In genomic region chr1:1400576-1401456, GRCh38 we compare ENCODE assay signal across 10 cellular contexts. TPM values are rescaled to one million over a fixed set of nuclear protein-coding genes. Genes with fewer than 3 reads are reported as not detected.
DNase-seq lines count a peak whose midpoint lies in the region; ATAC-seq, FAIRE-seq and TF ChIP-seq lines count a peak whose summit lies in the region.
"Had no signal": no experiment of that assay in that cellular context is flagged by ENCODE, and none has a peak within 500 bp of the region (broad histone marks: within the 10 kb centered on the region; RNA-seq: fewer than 3 reads in every experiment).

No MANE protein-coding gene starts in this region.

- no peaks in the 10 kb centered on the region for H3K9me3 ChIP-seq in hepatocyte (ENCODE audit: low read depth)

- no peaks in the 10 kb centered on the region for H4K20me1 ChIP-seq in hepatocyte (ENCODE audit: insufficient read depth, poor library complexity, severe bottlenecking)

- peak overlapping the region; percentile 48 for H3K4me3 ChIP-seq in hepatocyte

- H3K27ac Mint-ChIP-seq in T-helper 1 cell treated with Interleukin-12 subunit alpha and Interleukin-12 subunit beta and Interleukin-4 antibody, amounts not matched to agents 30 μg/mL and 1 μg/mL, for 36 hours, result peak overlapping the region; percentile 63
- peak overlapping the region; percentile 72 for H3K27ac Mint-ChIP-seq in WTC11
- H3K27ac Mint-ChIP-seq in stimulated activated naive B cell treated with anti-CD40 and anti-IgM and Interleukin-4, amounts not matched to agents 10 μg/mL and 1 μg/mL and 100 μg/mL, for 72 hours, result peak overlapping the region; percentile 99

- peaks cover 40% of the 10 kb centered on the region for H3K4me1 Mint-ChIP-seq in T-helper 1 cell treated with Interleukin-12 subunit alpha and Interleukin-12 subunit beta and Interleukin-4 antibody, amounts not matched to agents 30 μg/mL and 1 μg/mL, for 36 hours (ENCODE audit: low read depth)
- H3K4me1 Mint-ChIP-seq in WTC11, result peaks cover 34% of the 10 kb centered on the region
- H3K4me1 Mint-ChIP-seq in stimulated activated naive B cell treated with anti-CD40 and anti-IgM and Interleukin-4, amounts not matched to agents 10 μg/mL and 1 μg/mL and 100 μg/mL, for 72 hours, result peaks cover 41 to 73% of the 10 kb centered on the region in 2 donors

- no peak for ATAC-seq in WTC11
- ATAC-seq in stimulated activated naive B cell treated with anti-CD40 and anti-IgM and Interleukin-4, amounts not matched to agents 10 μg/mL and 1 μg/mL and 100 μg/mL, for 72 hours (replicated peaks), result no peak

- H3K4me1 ChIP-seq in hepatocyte (ENCODE audit: insufficient read depth), result peaks cover 28% of the 10 kb centered on the region

- CTCF ChIA-PET in WTC11 (lab: Charles Lee), result interaction anchor here (2.4 to 2.5 kb wide), 2 partner anchors 29 to 104 kb away, joined by 12 to 14 read pairs; no protein-coding TSS in a partner anchor

- H3K27me3 Mint-ChIP-seq in T-helper 1 cell treated with Interleukin-12 subunit alpha and Interleukin-12 subunit beta and Interleukin-4 antibody, amounts not matched to agents 30 μg/mL and 1 μg/mL, for 36 hours (ENCODE audit: low read depth), result no peaks in the 10 kb centered on the region
- H3K27me3 Mint-ChIP-seq in WTC11 (ENCODE audit: low read depth), result no peaks in the 10 kb centered on the region
- H3K27me3 Mint-ChIP-seq in stimulated activated naive B cell treated with anti-CD40 and anti-IgM and Interleukin-4, amounts not matched to agents 10 μg/mL and 1 μg/mL and 100 μg/mL, for 72 hours, result no peaks in the 10 kb centered on the region

- H3K27ac ChIP-seq in hepatocyte, result peak overlapping the region; percentile 83

- TF ChIP-seq CTCF in WTC11 (IDR thresholded peaks at IDR 0.05) (no peak), hepatocyte (IDR thresholded peaks at IDR 0.05; ENCODE audit: poor library complexity) (no peak), D721Med (IDR thresholded peaks at IDR 0.05; ENCODE audit: insufficient read depth, missing control alignments) (no peak)

- H3K4me3 Mint-ChIP-seq in T-helper 1 cell treated with Interleukin-12 subunit alpha and Interleukin-12 subunit beta and Interleukin-4 antibody, amounts not matched to agents 30 μg/mL and 1 μg/mL, for 36 hours, result peak overlapping the region; percentile 90
- peak overlapping the region; percentile 85 for H3K4me3 Mint-ChIP-seq in WTC11
- peak overlapping the region; percentile 95 for H3K4me3 Mint-ChIP-seq in stimulated activated naive B cell treated with anti-CD40 and anti-IgM and Interleukin-4, amounts not matched to agents 10 μg/mL and 1 μg/mL and 100 μg/mL, for 72 hours

- DNase-seq in T-helper 1 cell (no peak), WTC11 (ENCODE audit: low spot score) (no peak), hepatocyte (ENCODE audit: low spot score) (peak; percentile 38), NCI-H748 (lab: John Stamatoyannopoulos, UW; ENCODE audit: unreplicated experiment) (no peak), D721Med (ENCODE audit: insufficient read length, low spot score) (no peak), RKO (ENCODE audit: low spot score) (no peak)
- DNase-seq in stimulated activated naive B cell treated with anti-CD40 and anti-IgM and Interleukin-4, amounts not matched to agents 10 μg/mL and 1 μg/mL and 100 μg/mL, for 72 hours, result no peak

- H3K36me3 Mint-ChIP-seq in T-helper 1 cell treated with Interleukin-12 subunit alpha and Interleukin-12 subunit beta and Interleukin-4 antibody, amounts not matched to agents 30 μg/mL and 1 μg/mL, for 36 hours (ENCODE audit: low read depth), result peaks cover 48% of the 10 kb centered on the region
- H3K36me3 Mint-ChIP-seq in WTC11, result peaks cover 60% of the 10 kb centered on the region
- peaks cover 57 to 62% of the 10 kb centered on the region in 2 donors for H3K36me3 Mint-ChIP-seq in stimulated activated naive B cell treated with anti-CD40 and anti-IgM and Interleukin-4, amounts not matched to agents 10 μg/mL and 1 μg/mL and 100 μg/mL, for 72 hours

- no peaks in the 10 kb centered on the region for H3K9me2 ChIP-seq in hepatocyte (replicated peaks; ENCODE audit: insufficient read depth)

- H3K27me3 ChIP-seq in hepatocyte, result no peaks in the 10 kb centered on the region

- H3K9me3 Mint-ChIP-seq in T-helper 1 cell treated with Interleukin-12 subunit alpha and Interleukin-12 subunit beta and Interleukin-4 antibody, amounts not matched to agents 30 μg/mL and 1 μg/mL, for 36 hours, result no peaks in the 10 kb centered on the region
- H3K9me3 Mint-ChIP-seq in WTC11, result no peaks in the 10 kb centered on the region
- H3K9me3 Mint-ChIP-seq in stimulated activated naive B cell treated with anti-CD40 and anti-IgM and Interleukin-4, amounts not matched to agents 10 μg/mL and 1 μg/mL and 100 μg/mL, for 72 hours, result no peaks in the 10 kb centered on the region

- peak overlapping the region; percentile 92 for H3K4me2 ChIP-seq in hepatocyte

- FAIRE-seq in D721Med (lab: Jason Lieb, UNC), result no peak
- FAIRE-seq: A204.1, small intestine had no signal

- peaks cover 69% of the 10 kb centered on the region for H3K79me2 ChIP-seq in hepatocyte

- 88% methylated on average over 22 of the region's 22 CpGs for WGBS in hepatocyte (ENCODE audit: low lambda C conversion rate, missing lambda C conversion rate)

- H2AFZ ChIP-seq in hepatocyte, result no peak overlapping the region

- no peaks in the 10 kb centered on the region for H3K36me3 ChIP-seq in hepatocyte (replicated peaks; ENCODE audit: insufficient read depth, low read depth)

- POLR2A ChIA-PET in WTC11 (lab: Charles Lee), result interaction anchor here (1.2 to 2.3 kb wide), 2 partner anchors 10 to 26 kb away, joined by 3 to 12 read pairs; partner anchors contain the start of gene AURKAIP1

TF ChIP-seq in WTC11, 78 proteins besides CTCF, POLR2A, EP300 and RAD21 (continues in another document):
- TF ChIP-seq ATF2 (CRISPR knock-in tag; IDR thresholded peaks at IDR 0.05; ENCODE audit: borderline replicate concordance, low read depth) (no peak), USF2 (CRISPR knock-in tag; IDR thresholded peaks at IDR 0.05) (no peak), ZNF532 (CRISPR knock-in tag; IDR thresholded peaks at IDR 0.05; ENCODE audit: borderline replicate concordance) (no peak), ZNF138 (CRISPR knock-in tag; conservative IDR thresholded peaks at IDR 0.05) (no peak)

RNA-seq across cellular contexts. Expression of gene CCNL2, which starts 1.7 kb away (rescaled TPM):
- total RNA-seq in WTC11 (2021), result 117 to 142 TPM (median 117 TPM) in 3 replicates
- 151 and 166 TPM in 2 replicates for total RNA-seq in hepatocyte
- 284 and 364 TPM in 2 replicates for polyA plus RNA-seq in hepatocyte

RNA-seq across cellular contexts. Expression of gene MRPL20, which starts 6.3 kb away (rescaled TPM):
- total RNA-seq in WTC11 (2021), result 126 to 156 TPM (median 134 TPM) in 3 replicates
- 107 and 115 TPM in 2 replicates for total RNA-seq in hepatocyte
- 176 and 193 TPM in 2 replicates for polyA plus RNA-seq in hepatocyte

RNA-seq across cellular contexts. Expression of gene ANKRD65, which starts 20.3 kb away (rescaled TPM):
- total RNA-seq in WTC11 (2021) (1.6 to 2.8 TPM (median 1.9 TPM) in 3 replicates), hepatocyte (2.1 and 6.5 TPM in 2 replicates)
- 5.5 and 7.3 TPM in 2 replicates for polyA plus RNA-seq in hepatocyte

RNA-seq across cellular contexts. Expression of gene AURKAIP1, which starts 25.8 kb away (rescaled TPM):
- total RNA-seq in WTC11 (2021) (238 to 268 TPM (median 250 TPM) in 3 replicates), hepatocyte (92.9 and 105 TPM in 2 replicates)
- polyA plus RNA-seq in hepatocyte, result 238 and 246 TPM in 2 replicates

RNA-seq across cellular contexts. Expression of gene VWA1, which starts 34.7 kb away (rescaled TPM):
- 28.3 to 35.5 TPM (median 28.3 TPM) in 3 replicates for total RNA-seq in WTC11 (2021)
- 37.7 and 38.1 TPM in 2 replicates for total RNA-seq in hepatocyte
- 114 and 131 TPM in 2 replicates for polyA plus RNA-seq in hepatocyte
